Comparison of ENCODE assay signal across 8 cellular contexts in genomic region chr17:7393613-7394451, GRCh38. TPM values are rescaled to one million over a fixed set of nuclear protein-coding genes. Genes with fewer than 3 reads are reported as not detected.
DNase-seq lines count a peak whose midpoint lies in the region; ATAC-seq, FAIRE-seq and TF ChIP-seq lines count a peak whose summit lies in the region.

No MANE protein-coding gene starts in this region.

- H3K27me3 Mint-ChIP-seq in T-helper 17 cell, result no peaks in the 10 kb centered on the region
- no peaks in the 10 kb centered on the region for H3K27me3 Mint-ChIP-seq in central memory CD8-positive, alpha-beta T cell

- FAIRE-seq in urothelium cell line (lab: Jason Lieb, UNC), result no peak

- H3K9me3 ChIP-seq in T-helper 17 cell (ENCODE audit: control insufficient read depth, low read length, poor library complexity, severe bottlenecking) (no peaks in the 10 kb centered on the region), lower lobe of right lung (no peaks in the 10 kb centered on the region)

- peak; percentile 52 for ATAC-seq in GM19328 (IDR thresholded peaks at IDR 0.05; ENCODE audit: unreplicated experiment)
- peak; percentile 38 for ATAC-seq in HG03520 (IDR thresholded peaks at IDR 0.05; ENCODE audit: unreplicated experiment)
- peak; percentile 81 for ATAC-seq in T-helper 17 cell
- ATAC-seq in central memory CD8-positive, alpha-beta T cell (replicated peaks; ENCODE audit: extremely low read depth, poor library complexity, severe bottlenecking), result peak; percentile 73
- peak; percentile 41 for ATAC-seq in lower lobe of right lung
- peak; percentile 61 for ATAC-seq in stimulated activated effector memory CD8-positive, alpha-beta T cell treated with anti-CD3 and anti-CD28 coated beads, Interleukin-12 subunit alpha, Interleukin-12 subunit beta, amount 100 ng/mL, for 72 hours

- peak overlapping the region; percentile 95 for H3K4me3 Mint-ChIP-seq in T-helper 17 cell
- H3K4me3 Mint-ChIP-seq in central memory CD8-positive, alpha-beta T cell, result peak overlapping the region; percentile 94
- H3K4me3 Mint-ChIP-seq in stimulated activated effector memory CD8-positive, alpha-beta T cell treated with anti-CD3 and anti-CD28 coated beads, Interleukin-12 subunit alpha, Interleukin-12 subunit beta, amount 100 ng/mL, for 72 hours, result peak overlapping the region; percentile 92

- H3K27ac ChIP-seq in C4-2B (peak overlapping the region; percentile 82), lower lobe of right lung (peak overlapping the region; percentile 87)

- H3K36me3 Mint-ChIP-seq in T-helper 17 cell (ENCODE audit: low read depth), result peaks cover 2% of the 10 kb centered on the region
- H3K36me3 Mint-ChIP-seq in central memory CD8-positive, alpha-beta T cell (ENCODE audit: insufficient read depth), result peaks cover 14% of the 10 kb centered on the region
- peaks cover 23% of the 10 kb centered on the region for H3K36me3 Mint-ChIP-seq in stimulated activated effector memory CD8-positive, alpha-beta T cell treated with anti-CD3 and anti-CD28 coated beads, Interleukin-12 subunit alpha, Interleukin-12 subunit beta, amount 100 ng/mL, for 72 hours

- DNase-seq in T-helper 17 cell (peak; percentile 61 to 76 (median 68)), lower lobe of right lung (no peak), urothelium cell line (ENCODE audit: low spot score) (no peak)
- DNase-seq in central memory CD8-positive, alpha-beta T cell (ENCODE audit: low spot score in 2 of 2), result peak in 1 of 2 donors; percentile 56
- peak in 1 of 2 donors; percentile 71 for DNase-seq in stimulated activated effector memory CD8-positive, alpha-beta T cell treated with anti-CD3 and anti-CD28 coated beads, Interleukin-12 subunit alpha, Interleukin-12 subunit beta, amount 100 ng/mL, for 72 hours (ENCODE audit: low spot score in 2 of 2)

- peaks cover 28% of the 10 kb centered on the region for H3K36me3 ChIP-seq in lower lobe of right lung

- no peaks in the 10 kb centered on the region for H3K27me3 ChIP-seq in lower lobe of right lung (ENCODE audit: low read depth)

- intact Hi-C loops in lower lobe of right lung (cut with DNase I), result no loop called here

- peaks cover 26% of the 10 kb centered on the region for H3K4me1 ChIP-seq in lower lobe of right lung

- TF ChIP-seq CTCF in C4-2B (conservative IDR thresholded peaks at IDR 0.05) (no peak), lower lobe of right lung (IDR thresholded peaks at IDR 0.05) (no peak)

- H3K4me3 ChIP-seq in lower lobe of right lung, result peak overlapping the region; percentile 86

- H3K4me1 Mint-ChIP-seq in T-helper 17 cell, result peaks cover 33% of the 10 kb centered on the region
- peaks cover 30% of the 10 kb centered on the region for H3K4me1 Mint-ChIP-seq in central memory CD8-positive, alpha-beta T cell
- H3K4me1 Mint-ChIP-seq in stimulated activated effector memory CD8-positive, alpha-beta T cell treated with anti-CD3 and anti-CD28 coated beads, Interleukin-12 subunit alpha, Interleukin-12 subunit beta, amount 100 ng/mL, for 72 hours, result peaks cover 30% of the 10 kb centered on the region

- H3K9me3 Mint-ChIP-seq in central memory CD8-positive, alpha-beta T cell, result no peaks in the 10 kb centered on the region
- no peaks in the 10 kb centered on the region for H3K9me3 Mint-ChIP-seq in stimulated activated effector memory CD8-positive, alpha-beta T cell treated with anti-CD3 and anti-CD28 coated beads, Interleukin-12 subunit alpha, Interleukin-12 subunit beta, amount 100 ng/mL, for 72 hours

- peak overlapping the region; percentile 93 for H3K27ac Mint-ChIP-seq in T-helper 17 cell
- H3K27ac Mint-ChIP-seq in central memory CD8-positive, alpha-beta T cell (ENCODE audit: low read depth), result peak overlapping the region; percentile 88
- peak overlapping the region; percentile 93 for H3K27ac Mint-ChIP-seq in stimulated activated effector memory CD8-positive, alpha-beta T cell treated with anti-CD3 and anti-CD28 coated beads, Interleukin-12 subunit alpha, Interleukin-12 subunit beta, amount 100 ng/mL, for 72 hours

RNA-seq across cellular contexts. Expression of gene PLSCR3, which starts 0.5 kb away (rescaled TPM):
- total RNA-seq in T-helper 17 cell (100 to 1,000 TPM; 120 to 126 TPM), lower lobe of right lung (27.1 TPM)

RNA-seq across cellular contexts. Expression of gene TMEM256, which starts 10.1 kb away (rescaled TPM):
- 10 to 100 TPM; 27.3 to 31.7 TPM for total RNA-seq in T-helper 17 cell
- total RNA-seq in lower lobe of right lung, result 51.2 TPM

RNA-seq across cellular contexts. Expression of gene TNK1, which starts 12.9 kb away (rescaled TPM):
- total RNA-seq in T-helper 17 cell (1 to 10 TPM; 4.8 to 5.9 TPM), lower lobe of right lung (4.1 TPM)

RNA-seq across cellular contexts. Expression of gene NLGN2, which starts 13.8 kb away (rescaled TPM):
- total RNA-seq in T-helper 17 cell (1 to 10 TPM; 5.1 to 6.5 TPM), lower lobe of right lung (9.5 TPM)

RNA-seq across cellular contexts. Expression of gene SPEM1, which starts 26.3 kb away (rescaled TPM):
- not detected for total RNA-seq in T-helper 17 cell
- total RNA-seq in lower lobe of right lung, result not detected

Comparison
In these comparisons a context has a peak if more than half of its experiments do, and no peak if none do; other contexts are left out.
1. DNase-seq: peak in T-helper 17 cell (3 of 3); none in lower lobe of right lung (single experiment) and urothelium cell line (single experiment).
2. Peak in every context shown above with its lines, with median percentiles within 50 percentile points of each other: ATAC-seq, H3K27ac Mint-ChIP-seq and H3K4me3 Mint-ChIP-seq.